In genomic region chr10:125117941-125118630, GRCh38 we compare ENCODE assay signal across 11 cellular contexts. TPM values are rescaled to one million over a fixed set of nuclear protein-coding genes. Genes with fewer than 3 reads are reported as not detected.
DNase-seq lines count a peak whose midpoint lies in the region; ATAC-seq lines count a peak whose summit lies in the region.
"Had no signal": no experiment of that assay in that cellular context is flagged by ENCODE, and none has a peak within 500 bp of the region (broad histone marks: within the 10 kb centered on the region; RNA-seq: fewer than 3 reads in every experiment).

No MANE protein-coding gene starts in this region.

- peaks cover 98% of the 10 kb centered on the region for H3K79me2 ChIP-seq in GM23248 (ENCODE audit: insufficient read depth)

- 32 to 38% methylated on average over 14 of the region's 14 CpGs for WGBS in GM23248 (ENCODE audit: low coverage in 1 of 2, low lambda C conversion rate in 2 of 2, missing lambda C conversion rate in 2 of 2), 2 experiments

- H3K27me3 Mint-ChIP-seq in activated T-cell treated with anti-CD3 and anti-CD28 coated beads, Interleukin-2, amount 50 U/mL, for 24 hours, result peaks cover 4% of the 10 kb centered on the region
- no peaks in the 10 kb centered on the region for H3K27me3 Mint-ChIP-seq in activated T-cell treated with anti-CD3 and anti-CD28 coated beads, Interleukin-2, amount 50 U/mL, for 72 hours (ENCODE audit: low read depth)

- in situ Hi-C loops in GM23248 (cut with MboI), result no loop called here

- no peaks in the 10 kb centered on the region for H3K9me3 Mint-ChIP-seq in activated T-cell treated with anti-CD3 and anti-CD28 coated beads, Interleukin-2, amount 50 U/mL, for 24 hours
- no peaks in the 10 kb centered on the region for H3K9me3 Mint-ChIP-seq in activated T-cell treated with anti-CD3 and anti-CD28 coated beads, Interleukin-2, amount 50 U/mL, for 72 hours
- H3K9me3 Mint-ChIP-seq: activated naive CD4-positive, alpha-beta T cell treated with anti-CD3 and anti-CD28 coated beads, Interleukin-2, amount 10 ng/mL, durations not matched to agents 7 days and 5 days had no signal

- H3K36me3 ChIP-seq in GM23248 (ENCODE audit: low read depth), result no peaks in the 10 kb centered on the region
- H3K36me3 ChIP-seq in duodenal mucosa (ENCODE audit: control insufficient read depth in 1 of 2, insufficient read depth in 2 of 2, low read length in 2 of 2), result peaks cover 5% of the 10 kb centered on the region in 2 donors
- peaks cover 4% of the 10 kb centered on the region for H3K36me3 ChIP-seq in skeletal muscle satellite cell (ENCODE audit: insufficient read depth, low read length)

- no peak overlapping the region for H3K9ac ChIP-seq in GM23248
- peak overlapping the region in 1 of 2 donors; percentile 35 for H3K9ac ChIP-seq in duodenal mucosa (ENCODE audit: low read depth in 1 of 2, low read length in 2 of 2)
- no peak overlapping the region for H3K9ac ChIP-seq in skeletal muscle satellite cell (ENCODE audit: low read depth, low read length)

- H3K9me3 ChIP-seq in GM23248 (ENCODE audit: low read depth) (no peaks in the 10 kb centered on the region), duodenal mucosa (ENCODE audit: control insufficient read depth in 1 of 2, low read length in 2 of 2) (no peaks in the 10 kb centered on the region), skeletal muscle satellite cell (replicated peaks; ENCODE audit: low read length) (no peaks in the 10 kb centered on the region)

- H3K4me1 Mint-ChIP-seq in activated T-cell treated with anti-CD3 and anti-CD28 coated beads, Interleukin-2, amount 50 U/mL, for 24 hours (ENCODE audit: low read depth), result no peaks in the 10 kb centered on the region
- H3K4me1 Mint-ChIP-seq in activated T-cell treated with anti-CD3 and anti-CD28 coated beads, Interleukin-2, amount 50 U/mL, for 72 hours (ENCODE audit: low read depth), result no peaks in the 10 kb centered on the region
- H3K4me1 Mint-ChIP-seq: activated naive CD4-positive, alpha-beta T cell treated with anti-CD3 and anti-CD28 coated beads, Interleukin-2, amount 10 ng/mL, durations not matched to agents 7 days and 5 days had no signal

- peaks cover 31% of the 10 kb centered on the region; the same call in 1 of the 2 replicates for H4K20me1 ChIP-seq in GM23248 (ENCODE audit: insufficient read depth)

- no peak overlapping the region for H3K4me3 Mint-ChIP-seq in activated T-cell treated with anti-CD3 and anti-CD28 coated beads, Interleukin-2, amount 50 U/mL, for 24 hours
- no peak overlapping the region for H3K4me3 Mint-ChIP-seq in activated T-cell treated with anti-CD3 and anti-CD28 coated beads, Interleukin-2, amount 50 U/mL, for 72 hours
- H3K4me3 Mint-ChIP-seq: activated naive CD4-positive, alpha-beta T cell treated with anti-CD3 and anti-CD28 coated beads, Interleukin-2, amount 10 ng/mL, durations not matched to agents 7 days and 5 days had no signal

- H3K27ac ChIP-seq in GM23248 (no peak overlapping the region), duodenal mucosa (ENCODE audit: low read depth, low read length) (peak overlapping the region; percentile 15), layer of hippocampus (ENCODE audit: low read depth, low read length) (peak overlapping the region; percentile 59)

- H3F3A ChIP-seq in GM23248 (ENCODE audit: insufficient read depth), result peaks cover 14% of the 10 kb centered on the region; the same call in 1 of the 2 replicates

- H2AFZ ChIP-seq in GM23248, result no peak overlapping the region

- DNase-seq in GM23248, result peak; percentile 14
- no peak for DNase-seq in activated T-cell treated with anti-CD3 and anti-CD28 coated beads, Interleukin-2, amount 50 U/mL, for 24 hours
- DNase-seq in stimulated activated naive CD4-positive, alpha-beta T cell (lab: John Stamatoyannopoulos, UW), result no peak
- no peak for DNase-seq in KG1 (lab: John Stamatoyannopoulos, UW)
- no peak for DNase-seq in activated T-cell treated with anti-CD3 and anti-CD28 coated beads, Interleukin-2, amount 50 U/mL, for 72 hours
- DNase-seq: activated CD4-positive, alpha-beta T cell treated with anti-CD3 and anti-CD28 coated beads for 1 hour; activated naive CD4-positive, alpha-beta T cell treated with anti-CD3 and anti-CD28 coated beads, Interleukin-2, amount 10 ng/mL, durations not matched to agents 7 days and 5 days; foreskin melanocyte had no signal

- H3K4me2 ChIP-seq in GM23248 (ENCODE audit: unreplicated experiment) (no peak overlapping the region), skeletal muscle satellite cell (ENCODE audit: low read length) (peak overlapping the region; percentile 3)

- no peaks in the 10 kb centered on the region for H3K36me3 Mint-ChIP-seq in activated T-cell treated with anti-CD3 and anti-CD28 coated beads, Interleukin-2, amount 50 U/mL, for 24 hours (ENCODE audit: low read depth)
- H3K36me3 Mint-ChIP-seq in activated T-cell treated with anti-CD3 and anti-CD28 coated beads, Interleukin-2, amount 50 U/mL, for 72 hours (ENCODE audit: insufficient read depth in 2 of 2), result no peaks in the 10 kb centered on the region
- H3K36me3 Mint-ChIP-seq: activated naive CD4-positive, alpha-beta T cell treated with anti-CD3 and anti-CD28 coated beads, Interleukin-2, amount 10 ng/mL, durations not matched to agents 7 days and 5 days had no signal

- H3K27me3 ChIP-seq in GM23248 (replicated peaks; ENCODE audit: insufficient read depth), result no peaks in the 10 kb centered on the region
- no peaks in the 10 kb centered on the region for H3K27me3 ChIP-seq in duodenal mucosa (ENCODE audit: control insufficient read depth in 1 of 2, insufficient read depth in 2 of 2, low read length in 2 of 2)
- no peaks in the 10 kb centered on the region for H3K27me3 ChIP-seq in layer of hippocampus (ENCODE audit: control insufficient read depth, insufficient read depth, low read length)
- no peaks in the 10 kb centered on the region for H3K27me3 ChIP-seq in skeletal muscle satellite cell (ENCODE audit: control insufficient read depth, insufficient read depth, low read length)

- H3K9me2 ChIP-seq in GM23248 (ENCODE audit: insufficient read depth), result no peaks in the 10 kb centered on the region

- H3K4me1 ChIP-seq in GM23248 (ENCODE audit: insufficient read depth) (peaks cover 13% of the 10 kb centered on the region), duodenal mucosa (ENCODE audit: control insufficient read depth in 1 of 2, insufficient read depth in 2 of 2, low read length in 2 of 2) (peaks cover 49 to 50% of the 10 kb centered on the region in 2 donors), skeletal muscle satellite cell (ENCODE audit: control insufficient read depth, insufficient read depth, low read length) (peaks cover 26% of the 10 kb centered on the region)

- H3K4me3 ChIP-seq in GM23248 (no peak overlapping the region), duodenal mucosa (ENCODE audit: low read depth in 1 of 2, low read length in 2 of 2) (no peak overlapping the region), skeletal muscle satellite cell (ENCODE audit: low read length) (no peak overlapping the region)

- ATAC-seq in activated T-cell treated with anti-CD3 and anti-CD28 coated beads, Interleukin-2, amount 50 U/mL, for 72 hours (replicated peaks in 1 of 2), result no peak

- H3K27ac Mint-ChIP-seq in activated T-cell treated with anti-CD3 and anti-CD28 coated beads, Interleukin-2, amount 50 U/mL, for 24 hours, result no peak overlapping the region
- H3K27ac Mint-ChIP-seq in activated T-cell treated with anti-CD3 and anti-CD28 coated beads, Interleukin-2, amount 50 U/mL, for 72 hours, result no peak overlapping the region
- H3K27ac Mint-ChIP-seq: activated naive CD4-positive, alpha-beta T cell treated with anti-CD3 and anti-CD28 coated beads, Interleukin-2, amount 10 ng/mL, durations not matched to agents 7 days and 5 days had no signal

RNA-seq across cellular contexts. Expression of gene CTBP2, which starts 42.3 kb away (rescaled TPM):
- 59.3 and 65.5 TPM in 2 replicates for total RNA-seq in GM23248 (2014; rRNA removed; shearing (Covaris generic))
- 52.0 and 54.5 TPM in 2 replicates for polyA plus RNA-seq in GM23248 (2016; fragmentation: Nextera tagmentation; extraction: Ambion mirVana)
- 60.9 and 63.6 TPM in 2 replicates for total RNA-seq in skeletal muscle satellite cell (2012; rRNA removed)
- total RNA-seq in activated T-cell treated with anti-CD3 and anti-CD28 coated beads, Interleukin-2, amount 50 U/mL, for 72 hours, result 1 to 10 TPM in 1 of 2 donors, under 1 TPM in 1; 0.72 to 2.5 TPM

Comparison
In these comparisons a context has a peak if more than half of its experiments do, and no peak if none do; other contexts are left out.
1. RNA of gene CTBP2, which starts 42.3 kb away (total RNA-seq): 59.3 to 65.5 TPM in GM23248; 0.72 to 2.5 TPM in activated T-cell treated with anti-CD3 and anti-CD28 coated beads, Interleukin-2, amount 50 U/mL, for 72 hours; every median in the first group is over 10 times any median in the second.